13 cellular contexts compared by ENCODE assay signal in genomic region chr5:93572773-93573626, GRCh38. TPM values are rescaled to one million over a fixed set of nuclear protein-coding genes. Genes with fewer than 3 reads are reported as not detected.
DNase-seq lines count a peak whose midpoint lies in the region; ATAC-seq and TF ChIP-seq lines count a peak whose summit lies in the region.
"Had no signal": no experiment of that assay in that cellular context is flagged by ENCODE, and none has a peak within 500 bp of the region (broad histone marks: within the 10 kb centered on the region; RNA-seq: fewer than 3 reads in every experiment).

No MANE protein-coding gene starts in this region.

- peak overlapping the region in 1 of 2 donors; percentile 2 for H3K27ac ChIP-seq in right atrium auricular region
- no peak overlapping the region for H3K27ac ChIP-seq in coronary artery
- no peak overlapping the region for H3K27ac ChIP-seq in right lobe of liver
- H3K27ac ChIP-seq: SJCRH30, tibial artery had no signal

- H3K27me3 ChIP-seq in right atrium auricular region (no peaks in the 10 kb centered on the region), right lobe of liver (peaks cover 0 to 19% of the 10 kb centered on the region in 2 donors)
- H3K27me3 ChIP-seq: SJCRH30 had no signal

- H3K9me3 ChIP-seq in right atrium auricular region (no peaks in the 10 kb centered on the region), right lobe of liver (no peaks in the 10 kb centered on the region)
- H3K9me3 ChIP-seq: SJCRH30 had no signal

- ATAC-seq in right lobe of liver (peak in 3 of 4 donors; percentile 20 to 58 (median 36)), GM19467 (IDR thresholded peaks at IDR 0.05; ENCODE audit: unreplicated experiment) (no peak)

- no peak for TF ChIP-seq POLR2A in right lobe of liver (IDR thresholded peaks at IDR 0.05)

- H3K4me1 ChIP-seq in right atrium auricular region (peaks cover 0 to 14% of the 10 kb centered on the region in 2 donors), right lobe of liver (peaks cover 0 to 10% (median 0%) of the 10 kb centered on the region in 4 donors)
- H3K4me1 ChIP-seq: SJCRH30 had no signal

- TF ChIP-seq CTCF in right atrium auricular region (IDR thresholded peaks at IDR 0.05) (no peak), coronary artery (IDR thresholded peaks at IDR 0.05) (no peak), right lobe of liver (IDR thresholded peaks at IDR 0.05) (no peak)

- intact Hi-C loops in cardiac septum (cut with DNase I) (no loop called here), right lobe of liver (cut with DNase I) (no loop called here)

- H3K4me3 ChIP-seq in right atrium auricular region (peak overlapping the region; percentile 20 to 36), coronary artery (peak overlapping the region; percentile 52), right lobe of liver (no peak overlapping the region)
- H3K4me3 ChIP-seq: SJCRH30, tibial artery had no signal

- DNase-seq in right atrium auricular region (ENCODE audit: low spot score) (no peak), cardiac septum (ENCODE audit: low spot score) (no peak), coronary artery (ENCODE audit: low spot score) (no peak), right lobe of liver (peak in 1 of 3 donors; percentile 24), ureter (ENCODE audit: low spot score) (no peak), GF-D8 (lab: John Stamatoyannopoulos, UW) (no peak), midbrain (lab: John Stamatoyannopoulos, UW) (no peak)
- DNase-seq: CD4-positive, alpha-beta T cell; NCI-H1092; SJCRH30; small intestine; tibial artery had no signal

- WGBS in right lobe of liver (ENCODE audit: insufficient coverage, low coverage, low lambda C conversion rate, missing lambda C conversion rate): 19% methylated on average over 25 of the region's 50 CpGs

- H3K36me3 ChIP-seq in right atrium auricular region (no peaks in the 10 kb centered on the region), right lobe of liver (no peaks in the 10 kb centered on the region)
- H3K36me3 ChIP-seq: tibial artery had no signal

RNA-seq across cellular contexts. Expression of gene NR2F1-AS1, which starts 8.0 kb away (rescaled TPM):
- total RNA-seq in right atrium auricular region (10 to 100 TPM in 1 of 2 donors, 1 to 10 TPM in 1; 7.1 to 11.0 TPM), cardiac septum (0.89 TPM), right lobe of liver (1 to 10 TPM; 1.2 to 3.8 (median 2.3) TPM), ureter (18.8 TPM)
- total RNA-seq: CD4-positive, alpha-beta T cell had no signal

RNA-seq across cellular contexts. Expression of gene NR2F1, which starts 10.0 kb away (rescaled TPM):
- total RNA-seq in right atrium auricular region (10 to 100 TPM; 35.3 to 37.6 TPM), cardiac septum (0.73 TPM), right lobe of liver (10 to 100 TPM in 2 of 6 experiments, 1 to 10 TPM in 4; 5.3 to 12.1 (median 9.4) TPM), ureter (64.4 TPM)
- total RNA-seq: CD4-positive, alpha-beta T cell had no signal

Comparison
In these comparisons a context has a peak if more than half of its experiments do, and no peak if none do; other contexts are left out.
1. H3K4me3 ChIP-seq: peak in right atrium auricular region (2 of 2) and coronary artery (single experiment); none in right lobe of liver (0 of 3).